Comparison of ENCODE assay signal across 1 cellular context in genomic region chr15:78946493-78946892, GRCh38.
TF ChIP-seq lines count a peak whose summit lies in the region.

No MANE protein-coding gene starts in this region.

TF ChIP-seq in GM23338, 12 proteins besides CTCF, POLR2A, EP300 and RAD21:
- TF ChIP-seq STAT1 (IDR thresholded peaks at IDR 0.05; ENCODE audit: unreplicated experiment) (no peak), ZNF462 (CRISPR knock-in tag; IDR thresholded peaks at IDR 0.05) (no peak), EZH2phosphoT487 (IDR thresholded peaks at IDR 0.05; ENCODE audit: unreplicated experiment) (no peak), REST (IDR thresholded peaks at IDR 0.05; ENCODE audit: unreplicated experiment) (no peak), ETS1 (IDR thresholded peaks at IDR 0.05) (no peak), NANOG (IDR thresholded peaks at IDR 0.05; ENCODE audit: borderline replicate concordance) (no peak), ZNF331 (CRISPR knock-in tag; IDR thresholded peaks at IDR 0.05; ENCODE audit: low read depth) (no peak), ZNF114 (CRISPR knock-in tag; IDR thresholded peaks at IDR 0.05) (no peak), CREB1 (CRISPR knock-in tag; IDR thresholded peaks at IDR 0.05; ENCODE audit: low read depth) (no peak)
